Comparison of ENCODE assay signal across 14 cellular contexts in genomic region chr4:5770051-5770450, GRCh38.
"Had no signal": no experiment of that assay in that cellular context is flagged by ENCODE, and none has a peak within 500 bp of the region (broad histone marks: within the 10 kb centered on the region; RNA-seq: fewer than 3 reads in every experiment).

No MANE protein-coding gene starts in this region.

- H3K27ac ChIP-seq: coronary artery, hepatocyte, ovary, tibial artery had no signal

- H3K27me3 ChIP-seq: hepatocyte, ovary, tibial artery had no signal

- H3K4me1 Mint-ChIP-seq: natural killer cell; stimulated activated effector memory CD8-positive, alpha-beta T cell treated with anti-CD3 and anti-CD28 coated beads, Interleukin-12 subunit alpha, Interleukin-12 subunit beta, amount 100 ng/mL, for 72 hours had no signal

- H3K4me3 ChIP-seq: coronary artery, hepatocyte, ovary, tibial artery had no signal

- DNase-seq: effector CD4-positive, alpha-beta T cell; foreskin melanocyte; natural killer cell; ovary; right cardiac atrium; stimulated activated CD4-positive, alpha-beta T cell treated with anti-CD3 and anti-CD28 coated beads, Interleukin-4, amount 100 ng/mL, for 1 hour; stimulated activated CD8-positive, alpha-beta memory T cell treated with anti-CD3 and anti-CD28 coated beads, Interleukin-4, amount 100 ng/mL, for 48 hours; stimulated activated naive CD8-positive, alpha-beta T cell treated with anti-CD3 and anti-CD28 coated beads, Interleukin-15, Interleukin-2, amounts not matched to agents 100 U/mL and 50 U/mL, for 24 hours had no signal

- H3K4me3 Mint-ChIP-seq: mesothelial cell of epicardium; natural killer cell; neural crest cell; stimulated activated effector memory CD8-positive, alpha-beta T cell treated with anti-CD3 and anti-CD28 coated beads, Interleukin-12 subunit alpha, Interleukin-12 subunit beta, amount 100 ng/mL, for 72 hours had no signal

- H3K27ac Mint-ChIP-seq: mesothelial cell of epicardium; natural killer cell; stimulated activated effector memory CD8-positive, alpha-beta T cell treated with anti-CD3 and anti-CD28 coated beads, Interleukin-12 subunit alpha, Interleukin-12 subunit beta, amount 100 ng/mL, for 72 hours had no signal

- H3K9me3 ChIP-seq: ovary, tibial artery had no signal

- H3K36me3 ChIP-seq: ovary had no signal

- H3K9me3 Mint-ChIP-seq: natural killer cell had no signal

- ATAC-seq: natural killer cell; right cardiac atrium; stimulated activated effector memory CD8-positive, alpha-beta T cell treated with anti-CD3 and anti-CD28 coated beads, Interleukin-12 subunit alpha, Interleukin-12 subunit beta, amount 100 ng/mL, for 72 hours; stimulated activated naive CD8-positive, alpha-beta T cell treated with anti-CD3 and anti-CD28 coated beads, Interleukin-15, Interleukin-2, amounts not matched to agents 100 U/mL and 50 U/mL, for 24 hours had no signal

- H3K36me3 Mint-ChIP-seq: natural killer cell; stimulated activated effector memory CD8-positive, alpha-beta T cell treated with anti-CD3 and anti-CD28 coated beads, Interleukin-12 subunit alpha, Interleukin-12 subunit beta, amount 100 ng/mL, for 72 hours had no signal
